25 cellular contexts compared by ENCODE assay signal in genomic region chr22:44522526-44523170, GRCh38.
"Had no signal": no experiment of that assay in that cellular context is flagged by ENCODE, and none has a peak within 500 bp of the region (broad histone marks: within the 10 kb centered on the region; RNA-seq: fewer than 3 reads in every experiment).

No MANE protein-coding gene starts in this region.

- H3K36me3 ChIP-seq: left lung, right lobe of liver, stomach, suprapubic skin, transverse colon, vagina had no signal

- H3K9me3 ChIP-seq: left lung, right lobe of liver, suprapubic skin, transverse colon, vagina had no signal

- H3K36me3 Mint-ChIP-seq: activated naive CD8-positive, alpha-beta T cell treated with anti-CD3 and anti-CD28 coated beads for 36 hours; stimulated activated memory B cell treated with anti-CD40 and anti-IgM and Interleukin-4, amounts not matched to agents 10 μg/mL and 1 μg/mL and 100 μg/mL, for 72 hours had no signal

- H3K27me3 ChIP-seq: right lobe of liver, transverse colon, vagina had no signal

- H3K4me1 Mint-ChIP-seq: activated naive CD8-positive, alpha-beta T cell treated with anti-CD3 and anti-CD28 coated beads for 36 hours; activated T-helper 17 cell treated with anti-CD3 and anti-CD28 coated beads, Interleukin-2, amount 50 U/mL, for 72 hours; naive thymus-derived CD4-positive, alpha-beta T cell; stimulated activated memory B cell treated with anti-CD40 and anti-IgM and Interleukin-4, amounts not matched to agents 10 μg/mL and 1 μg/mL and 100 μg/mL, for 72 hours had no signal

- H3K27ac ChIP-seq: left lung, parathyroid adenoma, right lobe of liver, stomach, suprapubic skin, vagina had no signal

- H3K4me3 ChIP-seq: left lung, lung, right lobe of liver, stomach, suprapubic skin, transverse colon, vagina had no signal

- H3K27ac Mint-ChIP-seq: activated naive CD8-positive, alpha-beta T cell treated with anti-CD3 and anti-CD28 coated beads for 36 hours; activated T-helper 17 cell treated with anti-CD3 and anti-CD28 coated beads, Interleukin-2, amount 50 U/mL, for 72 hours; dendritic cell treated with granulocyte-macrophage colony-stimulating factor and Interleukin-4, amounts not matched to agents 40 ng/mL and 50 ng/mL, for 4 days; stimulated activated memory B cell treated with anti-CD40 and anti-IgM and Interleukin-4, amounts not matched to agents 10 μg/mL and 1 μg/mL and 100 μg/mL, for 72 hours; T-helper 17 cell had no signal

- ATAC-seq: activated T-helper 17 cell treated with anti-CD3 and anti-CD28 coated beads, Interleukin-2, amount 50 U/mL, for 72 hours; left lung; naive thymus-derived CD4-positive, alpha-beta T cell; right lobe of liver; stimulated activated memory B cell treated with anti-CD40 and anti-IgM and Interleukin-4, amounts not matched to agents 10 μg/mL and 1 μg/mL and 100 μg/mL, for 72 hours; T-helper 17 cell had no signal

- H3K9me3 Mint-ChIP-seq: activated naive CD8-positive, alpha-beta T cell treated with anti-CD3 and anti-CD28 coated beads for 36 hours; activated T-helper 17 cell treated with anti-CD3 and anti-CD28 coated beads, Interleukin-2, amount 50 U/mL, for 72 hours; dendritic cell treated with granulocyte-macrophage colony-stimulating factor and Interleukin-4, amounts not matched to agents 40 ng/mL and 50 ng/mL, for 4 days; stimulated activated memory B cell treated with anti-CD40 and anti-IgM and Interleukin-4, amounts not matched to agents 10 μg/mL and 1 μg/mL and 100 μg/mL, for 72 hours had no signal

- DNase-seq: activated CD4-positive, alpha-beta T cell treated with anti-CD3 and anti-CD28 coated beads for 4 hours; activated CD4-positive, alpha-beta T cell treated with anti-CD3 and anti-CD28 coated beads, Interleukin-2, amount 50 U/mL, for 48 hours; activated CD4-positive, CD25-positive, alpha-beta regulatory T cell; activated naive CD4-positive, alpha-beta T cell treated with Interleukin-2 at 50 U/mL for 16 hours; activated naive CD8-positive, alpha-beta T cell treated with anti-CD3 and anti-CD28 coated beads for 36 hours; activated T-cell treated with anti-CD3 and anti-CD28 coated beads, Interleukin-2, amount 50 U/mL, for 1 hour; effector CD8-positive, alpha-beta T cell; erythroblast; foreskin melanocyte; naive thymus-derived CD4-positive, alpha-beta T cell; small intestine; stimulated activated CD4-positive, alpha-beta T cell treated with anti-CD3 and anti-CD28 coated beads, Interleukin-2, amount 100 ng/mL, for 24 hours; stomach; SW 1271; T-helper 17 cell; transverse colon had no signal

- H3K4me1 ChIP-seq: left lung, parathyroid adenoma, right lobe of liver, suprapubic skin, transverse colon, vagina had no signal

- H3K4me3 Mint-ChIP-seq: activated naive CD8-positive, alpha-beta T cell treated with anti-CD3 and anti-CD28 coated beads for 36 hours; activated T-helper 17 cell treated with anti-CD3 and anti-CD28 coated beads, Interleukin-2, amount 50 U/mL, for 72 hours; dendritic cell treated with granulocyte-macrophage colony-stimulating factor and Interleukin-4, amounts not matched to agents 40 ng/mL and 50 ng/mL, for 4 days; naive thymus-derived CD4-positive, alpha-beta T cell; stimulated activated memory B cell treated with anti-CD40 and anti-IgM and Interleukin-4, amounts not matched to agents 10 μg/mL and 1 μg/mL and 100 μg/mL, for 72 hours; T-helper 17 cell had no signal
